3 cellular contexts compared by ENCODE assay signal in the genomic region with DNA sequence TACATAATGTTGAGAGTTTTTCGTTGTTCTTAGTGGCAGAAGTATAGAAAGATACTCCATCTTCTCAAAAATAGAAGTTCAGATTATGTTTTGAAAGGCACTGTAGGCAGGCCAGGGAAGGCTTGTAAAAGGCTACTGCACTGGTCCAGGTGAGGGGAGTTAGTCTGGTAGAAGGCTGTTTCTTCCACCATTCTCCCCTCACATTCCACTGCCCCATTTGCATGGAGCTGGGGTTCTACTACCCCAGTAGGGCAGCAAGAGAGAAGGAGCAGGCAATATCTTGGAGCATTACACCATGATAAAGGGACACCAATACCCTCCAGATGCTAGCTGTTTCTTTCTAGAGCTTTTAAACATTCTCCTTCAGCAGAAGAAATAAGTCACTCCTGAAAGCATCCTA.
"Had no signal": no experiment of that assay in that cellular context is flagged by ENCODE, and none has a peak within 500 bp of the region (broad histone marks: within the 10 kb centered on the region; RNA-seq: fewer than 3 reads in every experiment).

No MANE protein-coding gene starts in this region.

- ATAC-seq: GM12878 had no signal

- DNase-seq: GDM1, GF-D8 had no signal

- H3K4me3 ChIP-seq: GM12878 had no signal
